ENCODE assay signal across 17 cellular contexts in genomic region chr2:36544638-36545338, GRCh38. TPM values are rescaled to one million over a fixed set of nuclear protein-coding genes. Genes with fewer than 3 reads are reported as not detected.
A peak's percentile ranks its signal among the peaks of the same experiment; 100 is the strongest.
DNase-seq lines count a peak whose midpoint lies in the region; ATAC-seq and TF ChIP-seq lines count a peak whose summit lies in the region.
"Had no signal": no experiment of that assay in that cellular context is flagged by ENCODE, and none has a peak within 500 bp of the region (broad histone marks: within the 10 kb centered on the region; RNA-seq: fewer than 3 reads in every experiment).

No MANE protein-coding gene starts in this region.

- no peaks in the 10 kb centered on the region for H3K27me3 ChIP-seq in colonic mucosa
- H3K27me3 ChIP-seq: heart left ventricle had no signal

- intact Hi-C loops in colonic mucosa (cut with DNase I), result loop anchor here (10.0 kb wide), 1 partner anchor 120 kb away; no protein-coding TSS in a partner anchor

- H3K27me3 Mint-ChIP-seq in activated T-cell treated with anti-CD3 and anti-CD28 coated beads, Interleukin-2, amount 50 U/mL, for 72 hours (ENCODE audit: low read depth), result no peaks in the 10 kb centered on the region
- H3K27me3 Mint-ChIP-seq in activated T-cell treated with anti-CD3 and anti-CD28 coated beads, Interleukin-2, amount 50 U/mL, for 4 hours (ENCODE audit: low read depth), result no peaks in the 10 kb centered on the region
- H3K27me3 Mint-ChIP-seq in type B pancreatic cell, result no peaks in the 10 kb centered on the region
- H3K27me3 Mint-ChIP-seq: natural killer cell treated with Interleukin-12 subunit alpha and Interleukin-12 subunit beta and Interleukin-15 and Interleukin-18, amount 100 ng/mL, for 72 hours; stimulated activated naive CD8-positive, alpha-beta T cell treated with anti-CD3 and anti-CD28 coated beads, Interleukin-15, amount 100 ng/mL, for 72 hours; T-cell had no signal

- H3K4me3 ChIP-seq in fibroblast of villous mesenchyme (ENCODE audit: low read depth, low read length) (no peak overlapping the region), colonic mucosa (no peak overlapping the region)
- H3K4me3 ChIP-seq: heart left ventricle had no signal

- H3K4me3 Mint-ChIP-seq in activated T-cell treated with anti-CD3 and anti-CD28 coated beads, Interleukin-2, amount 50 U/mL, for 72 hours, result no peak overlapping the region
- no peak overlapping the region for H3K4me3 Mint-ChIP-seq in activated T-cell treated with anti-CD3 and anti-CD28 coated beads, Interleukin-2, amount 50 U/mL, for 4 hours
- H3K4me3 Mint-ChIP-seq in type B pancreatic cell, result no peak overlapping the region
- H3K4me3 Mint-ChIP-seq: natural killer cell treated with Interleukin-12 subunit alpha and Interleukin-12 subunit beta and Interleukin-15 and Interleukin-18, amount 100 ng/mL, for 72 hours; stimulated activated naive CD8-positive, alpha-beta T cell treated with anti-CD3 and anti-CD28 coated beads, Interleukin-15, amount 100 ng/mL, for 72 hours; T-cell had no signal

- peak overlapping the region; percentile 22 for H3K27ac Mint-ChIP-seq in activated T-cell treated with anti-CD3 and anti-CD28 coated beads, Interleukin-2, amount 50 U/mL, for 72 hours
- no peak overlapping the region for H3K27ac Mint-ChIP-seq in type B pancreatic cell
- H3K27ac Mint-ChIP-seq: natural killer cell treated with Interleukin-12 subunit alpha and Interleukin-12 subunit beta and Interleukin-15 and Interleukin-18, amount 100 ng/mL, for 72 hours; stimulated activated naive CD8-positive, alpha-beta T cell treated with anti-CD3 and anti-CD28 coated beads, Interleukin-15, amount 100 ng/mL, for 72 hours; T-cell had no signal

- peaks cover 6% of the 10 kb centered on the region for H3K36me3 ChIP-seq in colonic mucosa

- no peak for ATAC-seq in activated T-cell treated with anti-CD3 and anti-CD28 coated beads, Interleukin-2, amount 50 U/mL, for 72 hours (replicated peaks in 1 of 2)
- no peak for ATAC-seq in activated T-cell treated with anti-CD3 and anti-CD28 coated beads, Interleukin-2, amount 50 U/mL, for 4 hours
- ATAC-seq in GM19328 (IDR thresholded peaks at IDR 0.05; ENCODE audit: unreplicated experiment), result no peak
- ATAC-seq: heart left ventricle; left colon; natural killer cell treated with Interleukin-12 subunit alpha and Interleukin-12 subunit beta and Interleukin-15 and Interleukin-18, amount 100 ng/mL, for 72 hours; stimulated activated naive CD8-positive, alpha-beta T cell treated with anti-CD3 and anti-CD28 coated beads, Interleukin-15, amount 100 ng/mL, for 72 hours; T-cell had no signal

- H3K36me3 Mint-ChIP-seq in activated T-cell treated with anti-CD3 and anti-CD28 coated beads, Interleukin-2, amount 50 U/mL, for 72 hours (ENCODE audit: insufficient read depth in 2 of 2), result peaks cover 0 to 9% of the 10 kb centered on the region in 2 donors
- H3K36me3 Mint-ChIP-seq in activated T-cell treated with anti-CD3 and anti-CD28 coated beads, Interleukin-2, amount 50 U/mL, for 4 hours (ENCODE audit: insufficient read depth), result peaks cover 33% of the 10 kb centered on the region
- peaks cover 43% of the 10 kb centered on the region for H3K36me3 Mint-ChIP-seq in type B pancreatic cell

- no peaks in the 10 kb centered on the region for H3K9me3 Mint-ChIP-seq in activated T-cell treated with anti-CD3 and anti-CD28 coated beads, Interleukin-2, amount 50 U/mL, for 72 hours
- H3K9me3 Mint-ChIP-seq in activated T-cell treated with anti-CD3 and anti-CD28 coated beads, Interleukin-2, amount 50 U/mL, for 4 hours, result no peaks in the 10 kb centered on the region
- H3K9me3 Mint-ChIP-seq in type B pancreatic cell, result no peaks in the 10 kb centered on the region
- H3K9me3 Mint-ChIP-seq: natural killer cell treated with Interleukin-12 subunit alpha and Interleukin-12 subunit beta and Interleukin-15 and Interleukin-18, amount 100 ng/mL, for 72 hours; stimulated activated naive CD8-positive, alpha-beta T cell treated with anti-CD3 and anti-CD28 coated beads, Interleukin-15, amount 100 ng/mL, for 72 hours; T-cell had no signal

- DNase-seq in activated T-cell treated with anti-CD3 and anti-CD28 coated beads, Interleukin-2, amount 50 U/mL, for 72 hours, result no peak
- no peak for DNase-seq in activated T-cell treated with anti-CD3 and anti-CD28 coated beads, Interleukin-2, amount 50 U/mL, for 4 hours
- DNase-seq in amniotic epithelial cell (ENCODE audit: low read depth) (peak; percentile 37), fibroblast of villous mesenchyme (ENCODE audit: low read depth) (no peak), type B pancreatic cell (ENCODE audit: extremely low spot score, unreplicated experiment) (no peak), COLO829 (ENCODE audit: low spot score) (no peak), colonic mucosa (no peak)
- DNase-seq: 8988T; activated CD4-positive, CD25-positive, alpha-beta regulatory T cell; activated T-cell treated with anti-CD3 and anti-CD28 coated beads, Interleukin-2, amount 50 U/mL, for 1 hour; heart left ventricle; left colon; NCI-H226; stimulated activated naive CD8-positive, alpha-beta T cell treated with anti-CD3 and anti-CD28 coated beads, Interleukin-15, amount 100 ng/mL, for 72 hours; T-cell had no signal

- H3K9ac ChIP-seq in colonic mucosa (ENCODE audit: low read depth in 2 of 2, low read length in 2 of 2), result no peak overlapping the region

- no peaks in the 10 kb centered on the region for H3K9me3 ChIP-seq in colonic mucosa
- H3K9me3 ChIP-seq: heart left ventricle had no signal

- TF ChIP-seq CTCF in fibroblast of villous mesenchyme (IDR thresholded peaks at IDR 0.05; ENCODE audit: insufficient read depth, low read depth, low read length), result peak; percentile 37
- peak; percentile 30 for TF ChIP-seq CTCF in type B pancreatic cell (conservative IDR thresholded peaks at IDR 0.05)
- TF ChIP-seq CTCF in colonic mucosa (IDR thresholded peaks at IDR 0.05), result no peak

- H3K4me1 Mint-ChIP-seq in activated T-cell treated with anti-CD3 and anti-CD28 coated beads, Interleukin-2, amount 50 U/mL, for 72 hours (ENCODE audit: low read depth), result peaks cover 9% of the 10 kb centered on the region
- H3K4me1 Mint-ChIP-seq in activated T-cell treated with anti-CD3 and anti-CD28 coated beads, Interleukin-2, amount 50 U/mL, for 4 hours (ENCODE audit: low read depth), result peaks cover 5% of the 10 kb centered on the region
- peaks cover 5% of the 10 kb centered on the region for H3K4me1 Mint-ChIP-seq in type B pancreatic cell (ENCODE audit: unreplicated experiment)

- no peaks in the 10 kb centered on the region for H3K4me1 ChIP-seq in colonic mucosa

- H3K27ac ChIP-seq in colonic mucosa, result no peak overlapping the region
- H3K27ac ChIP-seq: heart left ventricle had no signal

RNA-seq across cellular contexts. Expression of gene FEZ2, which starts 53.2 kb away (rescaled TPM):
- total RNA-seq in activated T-cell treated with anti-CD3 and anti-CD28 coated beads, Interleukin-2, amount 50 U/mL, for 72 hours, result 10 to 100 TPM; 11.1 to 12.5 TPM
- 1 to 10 TPM; 7.4 to 10.0 (median 8.2) TPM for total RNA-seq in activated T-cell treated with anti-CD3 and anti-CD28 coated beads, Interleukin-2, amount 50 U/mL, for 4 hours
- 53.1 and 56.6 TPM in 2 replicates for total RNA-seq in fibroblast of villous mesenchyme
- total RNA-seq in type B pancreatic cell (ENCODE audit: low replicate concordance), result 29.9 and 34.4 TPM in 2 replicates
- 10 to 100 TPM; 34.3 to 50.0 TPM for total RNA-seq in colonic mucosa
